Comparison of ENCODE assay signal across 17 cellular contexts in the genomic region with DNA sequence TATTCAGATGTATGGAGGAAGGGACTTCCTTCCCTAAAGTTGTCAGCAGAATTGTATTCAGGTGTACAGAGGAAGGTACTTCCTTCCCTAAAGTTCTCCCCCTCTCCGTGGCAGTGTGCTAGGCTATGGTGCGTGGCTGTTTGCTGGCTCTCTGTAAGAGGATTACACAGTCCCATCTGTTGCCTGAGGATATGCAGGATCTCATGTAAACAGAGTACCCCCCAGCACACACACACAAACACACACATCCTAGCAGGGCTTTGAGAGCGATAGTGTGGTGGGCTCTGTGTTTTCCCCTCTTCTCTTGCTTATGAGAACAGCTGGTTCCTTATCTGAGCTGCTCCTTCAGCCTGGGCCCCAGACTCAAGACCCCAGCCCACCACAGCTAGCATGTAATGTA.
"Had no signal": no experiment of that assay in that cellular context is flagged by ENCODE, and none has a peak within 500 bp of the region (broad histone marks: within the 10 kb centered on the region; RNA-seq: fewer than 3 reads in every experiment).

No MANE protein-coding gene starts in this region.

- H3K4me3 ChIP-seq: lower lobe of right lung, spleen, thoracic aorta had no signal

- DNase-seq: activated CD4-positive, alpha-beta T cell treated with anti-CD3 and anti-CD28 coated beads for 48 hours; activated CD8-positive, alpha-beta T cell treated with anti-CD3 and anti-CD28 coated beads for 36 hours; activated gamma-delta T cell; activated naive CD4-positive, alpha-beta T cell treated with anti-CD3 and anti-CD28 coated beads, Interleukin-2, amount 50 U/mL, for 16 hours; aorta; caudate nucleus; effector CD8-positive, alpha-beta T cell; foreskin keratinocyte; lower lobe of right lung; naive B cell; occipital lobe; spleen; stimulated activated CD4-positive, alpha-beta T cell treated with anti-CD3 and anti-CD28 coated beads, Interleukin-4, amount 100 ng/mL, for 1 hour; stimulated activated naive CD4-positive, alpha-beta T cell; T1000 had no signal

- H3K36me3 ChIP-seq: lower lobe of right lung, spleen, thoracic aorta had no signal

- H3K27ac ChIP-seq: foreskin keratinocyte, lower lobe of right lung, spleen, thoracic aorta had no signal

- H3K4me1 ChIP-seq: foreskin keratinocyte, lower lobe of right lung, spleen had no signal

- H3K27me3 ChIP-seq: spleen had no signal

- ATAC-seq: activated CD8-positive, alpha-beta T cell treated with anti-CD3 and anti-CD28 coated beads for 36 hours; foreskin keratinocyte; left lobe of liver; lower lobe of right lung had no signal
